14 cellular contexts compared by ENCODE assay signal in genomic region chr22:32722441-32722840, GRCh38.
DNase-seq lines count a peak whose midpoint lies in the region; TF ChIP-seq lines count a peak whose summit lies in the region.
"Had no signal": no experiment of that assay in that cellular context is flagged by ENCODE, and none has a peak within 500 bp of the region (broad histone marks: within the 10 kb centered on the region; RNA-seq: fewer than 3 reads in every experiment).

No MANE protein-coding gene starts in this region.

- no peak overlapping the region for H3K27ac ChIP-seq in BLaER1 treated with 17β-estradiol and CSF1 and Interleukin-3, amounts not matched to agents 10 nM and 100 nM
- H3K27ac ChIP-seq in HL-60 (replicated peaks): peak overlapping the region; percentile 92
- H3K27ac ChIP-seq in osteoblast (ENCODE audit: low read depth, low read length): no peak overlapping the region
- H3K27ac ChIP-seq in brain microvascular endothelial cell: no peak overlapping the region

- no peak overlapping the region for H3K4me3 ChIP-seq in BLaER1 treated with 17β-estradiol and CSF1 and Interleukin-3, amounts not matched to agents 10 nM and 100 nM
- no peak overlapping the region for H3K4me3 ChIP-seq in HL-60 (replicated peaks; ENCODE audit: insufficient read depth, low read length)
- no peak overlapping the region for H3K4me3 ChIP-seq in osteoblast (ENCODE audit: insufficient read depth, low read length)
- H3K4me3 ChIP-seq in brain microvascular endothelial cell (ENCODE audit: low read depth, low read length): no peak overlapping the region
- H3K4me3 ChIP-seq: MG63 had no signal

- in situ Hi-C loops in brain microvascular endothelial cell (cut with HindIII; ENCODE audit: low pct_ligation_motif_present, low sequenced_read_pairs): no loop called here

- TF ChIP-seq CTCF in HL-60 (IDR thresholded peaks at IDR 0.05; ENCODE audit: insufficient read depth, low read length): no peak
- no peak for TF ChIP-seq CTCF in endothelial cell (IDR thresholded peaks at IDR 0.05; ENCODE audit: unreplicated experiment)
- TF ChIP-seq CTCF in osteoblast (IDR thresholded peaks at IDR 0.05; ENCODE audit: extremely low read depth, low read depth, low read length): no peak
- no peak for TF ChIP-seq CTCF in brain microvascular endothelial cell (IDR thresholded peaks at IDR 0.05; ENCODE audit: low read depth, low read length, missing control alignments)

- H3K27me3 ChIP-seq in BLaER1 treated with 17β-estradiol and CSF1 and Interleukin-3, amounts not matched to agents 10 nM and 100 nM: peaks cover 0 to 30% (median 7%) of the 10 kb centered on the region in 11 experiments; a peak in 7 of 22 replicates
- H3K27me3 ChIP-seq in HL-60 (ENCODE audit: insufficient read depth, poor library complexity, severe bottlenecking): no peaks in the 10 kb centered on the region
- no peaks in the 10 kb centered on the region for H3K27me3 ChIP-seq in osteoblast (ENCODE audit: insufficient read depth, low read length)
- no peaks in the 10 kb centered on the region for H3K27me3 ChIP-seq in brain microvascular endothelial cell (replicated peaks)
- H3K27me3 ChIP-seq: MG63 had no signal

- H3K9me3 ChIP-seq in BLaER1 treated with 17β-estradiol and CSF1 and Interleukin-3, amounts not matched to agents 10 nM and 100 nM (replicated peaks in 1 of 11): peaks cover 0 to 5% (median 0%) of the 10 kb centered on the region in 11 experiments; a peak in 2 of 22 replicates
- H3K9me3 ChIP-seq in osteoblast (ENCODE audit: low read depth, low read length): no peaks in the 10 kb centered on the region
- H3K9me3 ChIP-seq: BE2C, MG63 had no signal

- H3K27me3 Mint-ChIP-seq in endothelial cell (ENCODE audit: unreplicated experiment): peaks cover 12% of the 10 kb centered on the region

- H2AFZ ChIP-seq in osteoblast (ENCODE audit: low read length): no peak overlapping the region

- H3K36me3 Mint-ChIP-seq in endothelial cell (ENCODE audit: low read depth, unreplicated experiment): no peaks in the 10 kb centered on the region

- no peaks in the 10 kb centered on the region for H4K20me1 ChIP-seq in BLaER1 treated with 17β-estradiol and CSF1 and Interleukin-3, amounts not matched to agents 10 nM and 100 nM
- H4K20me1 ChIP-seq in osteoblast (ENCODE audit: insufficient read depth, low read length): no peaks in the 10 kb centered on the region

- no peaks in the 10 kb centered on the region for H3K79me2 ChIP-seq in osteoblast (ENCODE audit: insufficient read depth, low read length)

- no peaks in the 10 kb centered on the region for H3K36me3 ChIP-seq in BLaER1 treated with 17β-estradiol and CSF1 and Interleukin-3, amounts not matched to agents 10 nM and 100 nM
- H3K36me3 ChIP-seq in osteoblast (ENCODE audit: insufficient read depth, low read length) (no peaks in the 10 kb centered on the region), brain microvascular endothelial cell (replicated peaks) (no peaks in the 10 kb centered on the region)
- H3K36me3 ChIP-seq: BE2C, MG63 had no signal

- H3K4me1 ChIP-seq in BLaER1 treated with 17β-estradiol and CSF1 and Interleukin-3, amounts not matched to agents 10 nM and 100 nM: peaks cover 38 to 54% (median 49%) of the 10 kb centered on the region in 10 experiments
- peaks cover 32% of the 10 kb centered on the region for H3K4me1 ChIP-seq in osteoblast (ENCODE audit: insufficient read depth, low read length)
- H3K4me1 ChIP-seq: BE2C had no signal

- no peak overlapping the region for H3K9ac ChIP-seq in BLaER1 treated with 17β-estradiol and CSF1 and Interleukin-3, amounts not matched to agents 10 nM and 100 nM
- H3K9ac ChIP-seq: KMS-11 had no signal

- H3K27ac Mint-ChIP-seq in endothelial cell (ENCODE audit: unreplicated experiment): peak overlapping the region; percentile 6

- no peak for DNase-seq in HL-60 (ENCODE audit: low read depth in 1 of 2, low spot score in 1 of 2)
- DNase-seq in endothelial cell (ENCODE audit: low spot score): no peak
- peak; percentile 71 for DNase-seq in osteoblast (ENCODE audit: insufficient read length, low spot score, missing footprints)
- no peak for DNase-seq in central memory CD4-positive, alpha-beta T cell
- DNase-seq in brain microvascular endothelial cell: no peak
- DNase-seq in NCI-H187 treated with DMSO at 0.1 percent for 48 hours (lab: John Stamatoyannopoulos, UW): no peak
- DNase-seq: BE2C, GF-D8, MG63, NCI-H1092, NCI-H2227 treated with DMSO at 0.1 percent for 48 hours, NCI-H524 had no signal

- no peak overlapping the region for H3K4me3 Mint-ChIP-seq in endothelial cell (ENCODE audit: unreplicated experiment)

- H3K4me2 ChIP-seq in BLaER1 treated with 17β-estradiol and CSF1 and Interleukin-3, amounts not matched to agents 10 nM and 100 nM: peak overlapping the region; percentile 73 to 88 (median 81)
- no peak overlapping the region for H3K4me2 ChIP-seq in osteoblast (ENCODE audit: insufficient read depth, low read length)

- peaks cover 4% of the 10 kb centered on the region for H3K9me3 Mint-ChIP-seq in endothelial cell (ENCODE audit: unreplicated experiment)

- peaks cover 7% of the 10 kb centered on the region for H3K4me1 Mint-ChIP-seq in endothelial cell (ENCODE audit: unreplicated experiment)
